13 cellular contexts compared by ENCODE assay signal in the genomic region with DNA sequence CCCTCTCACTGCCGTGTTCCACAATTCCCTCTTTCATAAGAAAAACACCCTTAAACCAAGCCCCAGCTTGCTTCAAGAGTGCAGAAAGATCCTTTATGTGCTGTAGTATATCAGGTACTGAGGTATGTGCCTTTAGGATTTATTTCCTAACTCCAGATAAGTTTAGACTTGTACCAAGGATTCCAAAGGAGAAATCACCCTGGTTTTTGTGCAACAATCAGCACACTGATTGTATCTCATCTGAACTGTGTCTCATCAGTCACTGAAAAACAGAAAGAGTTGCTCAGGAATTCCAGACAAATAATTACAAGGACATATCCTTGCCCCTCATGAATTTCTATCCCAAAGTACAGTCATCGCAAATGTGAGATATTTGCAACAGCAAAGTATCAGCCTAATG.
"Had no signal": no experiment of that assay in that cellular context is flagged by ENCODE, and none has a peak within 500 bp of the region (broad histone marks: within the 10 kb centered on the region; RNA-seq: fewer than 3 reads in every experiment).

No MANE protein-coding gene starts in this region.

- DNase-seq: activated CD4-positive, alpha-beta T cell treated with anti-CD3 and anti-CD28 coated beads for 36 hours; activated CD4-positive, alpha-beta T cell treated with anti-CD3 and anti-CD28 coated beads, Interleukin-2, amount 50 U/mL, for 48 hours; activated gamma-delta T cell treated with Interleukin-2 at 50 U/mL for 16 hours; activated T-cell treated with anti-CD3 and anti-CD28 coated beads for 4 hours; erythroblast; mesendoderm; naive thymus-derived CD8-positive, alpha-beta T cell; nucleus accumbens; sigmoid colon; stimulated activated naive B cell treated with anti-CD40 and anti-IgM and Interleukin-4, amounts not matched to agents 10 μg/mL and 1 μg/mL and 100 μg/mL, for 72 hours; WERI-Rb-1 had no signal

- H3K9me3 Mint-ChIP-seq: activated T-helper 1 cell treated with anti-CD3 and anti-CD28 coated beads, Interleukin-12 subunit alpha, Interleukin-12 subunit beta, Interleukin-2, Interleukin-4 antibody, amounts not matched to agents 30 ng/mL and 10 ng/mL and 1 ng/mL, durations not matched to agents 14 hours and 24 hours and 36 hours; stimulated activated naive B cell treated with anti-CD40 and anti-IgM and Interleukin-4, amounts not matched to agents 10 μg/mL and 1 μg/mL and 100 μg/mL, for 72 hours had no signal

- H3K27me3 Mint-ChIP-seq: activated CD4-positive, alpha-beta T cell treated with anti-CD3 and anti-CD28 coated beads for 36 hours; activated naive CD8-positive, alpha-beta T cell; stimulated activated naive B cell treated with anti-CD40 and anti-IgM and Interleukin-4, amounts not matched to agents 10 μg/mL and 1 μg/mL and 100 μg/mL, for 72 hours had no signal

- H3K4me3 ChIP-seq: sigmoid colon had no signal

- H3K4me3 Mint-ChIP-seq: activated CD4-positive, alpha-beta T cell treated with anti-CD3 and anti-CD28 coated beads for 36 hours; activated naive CD8-positive, alpha-beta T cell; activated T-helper 1 cell treated with anti-CD3 and anti-CD28 coated beads, Interleukin-12 subunit alpha, Interleukin-12 subunit beta, Interleukin-2, Interleukin-4 antibody, amounts not matched to agents 30 ng/mL and 10 ng/mL and 1 ng/mL, durations not matched to agents 14 hours and 24 hours and 36 hours; naive thymus-derived CD8-positive, alpha-beta T cell; stimulated activated naive B cell treated with anti-CD40 and anti-IgM and Interleukin-4, amounts not matched to agents 10 μg/mL and 1 μg/mL and 100 μg/mL, for 72 hours had no signal

- H3K36me3 Mint-ChIP-seq: activated naive CD8-positive, alpha-beta T cell; stimulated activated naive B cell treated with anti-CD40 and anti-IgM and Interleukin-4, amounts not matched to agents 10 μg/mL and 1 μg/mL and 100 μg/mL, for 72 hours had no signal

- ATAC-seq: activated CD4-positive, alpha-beta T cell treated with anti-CD3 and anti-CD28 coated beads for 36 hours; naive thymus-derived CD8-positive, alpha-beta T cell; stimulated activated naive B cell treated with anti-CD40 and anti-IgM and Interleukin-4, amounts not matched to agents 10 μg/mL and 1 μg/mL and 100 μg/mL, for 72 hours had no signal

- H3K4me1 Mint-ChIP-seq: activated CD4-positive, alpha-beta T cell treated with anti-CD3 and anti-CD28 coated beads for 36 hours; naive thymus-derived CD8-positive, alpha-beta T cell; stimulated activated naive B cell treated with anti-CD40 and anti-IgM and Interleukin-4, amounts not matched to agents 10 μg/mL and 1 μg/mL and 100 μg/mL, for 72 hours had no signal

- H3K27ac Mint-ChIP-seq: activated CD4-positive, alpha-beta T cell treated with anti-CD3 and anti-CD28 coated beads for 36 hours; activated naive CD8-positive, alpha-beta T cell; activated T-helper 1 cell treated with anti-CD3 and anti-CD28 coated beads, Interleukin-12 subunit alpha, Interleukin-12 subunit beta, Interleukin-2, Interleukin-4 antibody, amounts not matched to agents 30 ng/mL and 10 ng/mL and 1 ng/mL, durations not matched to agents 14 hours and 24 hours and 36 hours; naive thymus-derived CD8-positive, alpha-beta T cell; stimulated activated naive B cell treated with anti-CD40 and anti-IgM and Interleukin-4, amounts not matched to agents 10 μg/mL and 1 μg/mL and 100 μg/mL, for 72 hours had no signal
